In genomic region chr12:56375598-56376434, GRCh38 we compare ENCODE assay signal across 13 cellular contexts. TPM values are rescaled to one million over a fixed set of nuclear protein-coding genes. Genes with fewer than 3 reads are reported as not detected.
DNase-seq lines count a peak whose midpoint lies in the region; ATAC-seq, FAIRE-seq and TF ChIP-seq lines count a peak whose summit lies in the region.
"Had no signal": no experiment of that assay in that cellular context is flagged by ENCODE, and none has a peak within 500 bp of the region (broad histone marks: within the 10 kb centered on the region; RNA-seq: fewer than 3 reads in every experiment).

No MANE protein-coding gene starts in this region.

- H3K4me1 ChIP-seq in GM12878 (ENCODE audit: control insufficient read depth, insufficient read depth, low read length) (peaks cover 36% of the 10 kb centered on the region), gastrocnemius medialis (no peaks in the 10 kb centered on the region)

- peak overlapping the region; percentile 73 for H3K4me2 ChIP-seq in GM12878 (ENCODE audit: control insufficient read depth, insufficient read depth)

- DNase-seq in GM18507 (ENCODE audit: extremely low spot score, insufficient read length, low read depth) (no peak), GM12878 (ENCODE audit: low read depth, low spot score) (no peak), gastrocnemius medialis (no peak), NCI-H526 treated with DMSO at 0.1 percent for 48 hours (lab: John Stamatoyannopoulos, UW) (no peak)
- no peak for DNase-seq in stimulated activated CD4-positive, alpha-beta T cell treated with anti-CD3 and anti-CD28 coated beads, Interleukin-12 subunit alpha, Interleukin-12 subunit beta, amount 100 ng/mL, for 4 hours
- no peak for DNase-seq in activated naive CD4-positive, alpha-beta T cell treated with anti-CD3 and anti-CD28 coated beads for 36 hours
- DNase-seq: NCI-H2171 had no signal

- H3K9me3 ChIP-seq in GM12878 (replicated peaks; ENCODE audit: control insufficient read depth, insufficient read depth, low read length) (no peaks in the 10 kb centered on the region), gastrocnemius medialis (no peaks in the 10 kb centered on the region)

- TF ChIP-seq POLR2A in GM12878 (IDR thresholded peaks at IDR 0.05; ENCODE audit: low read depth, low read length) = no peak
- TF ChIP-seq POLR2A in gastrocnemius medialis (IDR thresholded peaks at IDR 0.05) = no peak

- ATAC-seq in GM21390 (IDR thresholded peaks at IDR 0.05; ENCODE audit: unreplicated experiment) (peak; percentile 74), HG03175 (IDR thresholded peaks at IDR 0.05; ENCODE audit: unreplicated experiment) (peak; percentile 81), GM12878 (peak; percentile 93), gastrocnemius medialis (no peak)

- H3K27ac ChIP-seq in GM12878 (ENCODE audit: control insufficient read depth, insufficient read depth) = peak overlapping the region; percentile 83
- no peak overlapping the region for H3K27ac ChIP-seq in gastrocnemius medialis

- FAIRE-seq in GM18507 (lab: Jason Lieb, UNC) (peak; percentile 91), GM12878 (lab: Jason Lieb, UNC) (peak; percentile 72)
- FAIRE-seq: bronchial epithelial cell had no signal

- no peaks in the 10 kb centered on the region for H3K79me2 ChIP-seq in GM12878 (ENCODE audit: control insufficient read depth, insufficient read depth, low read length)

- WGBS in GM12878 (ENCODE audit: insufficient coverage, insufficient replicate concordance, low lambda C conversion rate, missing lambda C conversion rate) = 6% methylated on average over 9 of the region's 11 CpGs

- H3K36me3 ChIP-seq in GM12878 (ENCODE audit: control insufficient read depth in 2 of 2, insufficient read depth in 2 of 2, low read length in 1 of 2) (no peaks in the 10 kb centered on the region), gastrocnemius medialis (no peaks in the 10 kb centered on the region)

- H3K9ac ChIP-seq in GM12878 (ENCODE audit: control insufficient read depth, insufficient read depth, low read length) = peak overlapping the region; percentile 43

- TF ChIP-seq CTCF in GM12878 (IDR thresholded peaks at IDR 0.05 in 2 of 3, conservative IDR thresholded peaks at IDR 0.05 in 1 of 3; ENCODE audit: control insufficient read depth in 2 of 3, extremely low read depth in 1 of 3, insufficient read depth in 1 of 3, low read depth in 3 of 3, low read length in 3 of 3) (no peak), gastrocnemius medialis (IDR thresholded peaks at IDR 0.05 in 4 of 5, conservative IDR thresholded peaks at IDR 0.05 in 1 of 5) (no peak)

- H3K27me3 Mint-ChIP-seq in activated naive CD4-positive, alpha-beta T cell treated with anti-CD3 and anti-CD28 coated beads for 36 hours (ENCODE audit: low read depth) = no peaks in the 10 kb centered on the region

- H3K36me3 Mint-ChIP-seq in activated naive CD4-positive, alpha-beta T cell treated with anti-CD3 and anti-CD28 coated beads for 36 hours (ENCODE audit: low read depth) = no peaks in the 10 kb centered on the region

- peak overlapping the region; percentile 78 for H2AFZ ChIP-seq in GM12878 (ENCODE audit: control insufficient read depth, low read depth, low read length)

- H3K27me3 ChIP-seq in GM12878 (replicated peaks in 1 of 2; ENCODE audit: control insufficient read depth in 2 of 2, insufficient read depth in 2 of 2, low read length in 1 of 2) (no peaks in the 10 kb centered on the region), gastrocnemius medialis (no peaks in the 10 kb centered on the region)

- RAD21 ChIA-PET in GM12878 (lab: Charles Lee; ENCODE audit: unreplicated experiment) = interaction anchor here (1.1 to 4.9 kb wide), 6 partner anchors 10 to 88 kb away, joined by 3 to 60 read pairs (median 4); partner anchors contain the start of genes IL23A and STAT2

- H3K4me3 ChIP-seq in GM12878 (peak overlapping the region; percentile 45; the same call in 1 of the 2 replicates), gastrocnemius medialis (no peak overlapping the region)

- SMC1A ChIA-PET in GM12878 (lab: Charles Lee; ENCODE audit: uncharacterized antibody, unreplicated experiment) = interaction anchor here (1.2 to 6.2 kb wide), 8 partner anchors 10 to 88 kb away, joined by 3 to 58 read pairs (median 6); partner anchors contain the start of genes CNPY2, IL23A and STAT2

- intact Hi-C loops in GM12878 (cut with micrococcal nuclease; ENCODE audit: unreplicated experiment) = no loop called here
- intact Hi-C loops in gastrocnemius medialis (cut with DNase I; ENCODE audit: low total_unique reads) = no loop called here
- intact Hi-C loops in activated naive CD4-positive, alpha-beta T cell treated with anti-CD3 and anti-CD28 coated beads for 36 hours (cut with micrococcal nuclease) = no loop called here

- H3K4me1 Mint-ChIP-seq in activated naive CD4-positive, alpha-beta T cell treated with anti-CD3 and anti-CD28 coated beads for 36 hours (ENCODE audit: low read depth) = no peaks in the 10 kb centered on the region

- in situ Hi-C loops in GM12878 (cut with MboI) = no loop called here
- in situ Hi-C loops in gastrocnemius medialis (cut with MboI; ENCODE audit: low sequenced_read_pairs in 4 of 4) = no loop called here

- CTCF ChIA-PET in GM12878 (lab: Yijun Ruan, JAX) = interaction anchor here (1.0 to 4.2 kb wide), 6 partner anchors 15 to 88 kb away, joined by 3 to 28 read pairs (median 12); partner anchors contain the start of genes STAT2 and TIMELESS
- CTCF ChIA-PET in activated naive CD4-positive, alpha-beta T cell treated with anti-CD3 and anti-CD28 coated beads for 36 hours (lab: Charles Lee) = interaction anchor here (1.2 kb wide), 1 partner anchor 16 kb away, joined by 3 read pairs; the partner anchor contains the start of gene STAT2

- no peak overlapping the region for H3K27ac Mint-ChIP-seq in activated naive CD4-positive, alpha-beta T cell treated with anti-CD3 and anti-CD28 coated beads for 36 hours
- H3K27ac Mint-ChIP-seq: T-helper 1 cell treated with Interleukin-12 subunit alpha and Interleukin-12 subunit beta and Interleukin-4 antibody, amounts not matched to agents 30 μg/mL and 1 μg/mL, for 36 hours had no signal

- no peak for TF ChIP-seq RAD21 in GM12878 (IDR thresholded peaks at IDR 0.05; ENCODE audit: insufficient read depth, low read depth, low read length)

- H3K4me3 Mint-ChIP-seq in activated naive CD4-positive, alpha-beta T cell treated with anti-CD3 and anti-CD28 coated beads for 36 hours = no peak overlapping the region
- H3K4me3 Mint-ChIP-seq: T-helper 1 cell treated with Interleukin-12 subunit alpha and Interleukin-12 subunit beta and Interleukin-4 antibody, amounts not matched to agents 30 μg/mL and 1 μg/mL, for 36 hours had no signal

- no peak for TF ChIP-seq EP300 in GM12878 (IDR thresholded peaks at IDR 0.05; ENCODE audit: borderline replicate concordance in 1 of 2, control insufficient read depth in 1 of 2, low read depth in 2 of 2, low read length in 2 of 2)

- POLR2A ChIA-PET in GM12878 (lab: Charles Lee) = interaction anchor here (0.6 to 4.0 kb wide), 10 partner anchors 10 to 1077 kb away, joined by 3 to 54 read pairs (median 5); partner anchors contain the start of genes APOF, CNPY2, RNF41 and STAT2

- BruUV-seq in GM12878 (replicated peaks; lab: Mats Ljungman, UMichigan) = no TSS peak

- peaks cover 3% of the 10 kb centered on the region for H3K9me3 Mint-ChIP-seq in activated naive CD4-positive, alpha-beta T cell treated with anti-CD3 and anti-CD28 coated beads for 36 hours
- H3K9me3 Mint-ChIP-seq: T-helper 1 cell treated with Interleukin-12 subunit alpha and Interleukin-12 subunit beta and Interleukin-4 antibody, amounts not matched to agents 30 μg/mL and 1 μg/mL, for 36 hours had no signal

- no peaks in the 10 kb centered on the region for H4K20me1 ChIP-seq in GM12878 (ENCODE audit: control insufficient read depth, insufficient read depth)

RNA-seq across cellular contexts. Expression of gene APOF, which starts 13.2 kb away (rescaled TPM):
- not detected in 2 replicates for total RNA-seq in GM12878 (2013; cell fraction: nucleolus; rRNA removed)
- total RNA-seq in GM12878 (2014; rRNA removed) (0.11 TPM in 1 of 2 replicates, not detected in the other), GM12878 (2014; rRNA removed; fragmentation: Illumina TruSeq; extraction: Trizol) (not detected in 2 replicates), GM12878 (2021) (not detected in 2 replicates), gastrocnemius medialis (under 1 TPM in 1 of 4 donors, not detected in 3; 0.27 TPM)
- not detected for polyA plus RNA-seq in GM12878 (2011; ENCODE audit: low read depth)
- polyA plus RNA-seq in GM12878 (2011; rRNA removed) (not detected in 2 replicates), GM12878 (2014; fragmentation: Illumina TruSeq; extraction: Trizol) (0.04 TPM in 1 of 2 replicates, not detected in the other), GM12878 (2014; fragmentation: Nextera tagmentation; extraction: Ambion mirVana) (under 1 TPM; 0.13 to 0.19 TPM), GM12878 (2014; rRNA removed) (0.05 TPM in 1 of 2 replicates, not detected in the other), GM12878 (2016; fragmentation: Nextera tagmentation; extraction: Ambion mirVana) (not detected)
- not detected in 2 replicates for polyA plus RNA-seq in GM12878 (2011; cell fraction: cytosol; rRNA removed)
- polyA plus RNA-seq in GM12878 (2011; cell fraction: nucleus; rRNA removed) = not detected in 2 replicates
- 0.06 and 0.12 TPM in 2 replicates for polyA plus RNA-seq in GM12878 (2012)
- polyA minus RNA-seq in GM12878 (2011; rRNA and poly(A)+ RNA removed) = not detected in 2 replicates
- polyA minus RNA-seq in GM12878 (2011; cell fraction: cytosol; rRNA and poly(A)+ RNA removed) = not detected in 2 replicates
- not detected in 2 replicates for polyA minus RNA-seq in GM12878 (2011; cell fraction: nucleus; rRNA and poly(A)+ RNA removed)
- total RNA-seq in activated naive CD4-positive, alpha-beta T cell treated with anti-CD3 and anti-CD28 coated beads for 36 hours = not detected
- total RNA-seq: bronchial epithelial cell, osteoblast, urinary bladder had no signal

RNA-seq across cellular contexts. Expression of gene STAT2, which starts 15.9 kb away (rescaled TPM):
- total RNA-seq in GM12878 (2013; cell fraction: nucleolus; rRNA removed) = 263 and 291 TPM in 2 replicates
- 101 and 114 TPM in 2 replicates for total RNA-seq in GM12878 (2014; rRNA removed)
- total RNA-seq in GM12878 (2014; rRNA removed; fragmentation: Illumina TruSeq; extraction: Trizol) = 66.4 and 69.3 TPM in 2 replicates
- 93.7 and 97.9 TPM in 2 replicates for total RNA-seq in GM12878 (2021)
- 152 TPM for polyA plus RNA-seq in GM12878 (2011; ENCODE audit: low read depth)
- polyA plus RNA-seq in GM12878 (2011; rRNA removed) = 91.5 and 106 TPM in 2 replicates
- 79.2 and 117 TPM in 2 replicates for polyA plus RNA-seq in GM12878 (2011; cell fraction: cytosol; rRNA removed)
- polyA plus RNA-seq in GM12878 (2011; cell fraction: nucleus; rRNA removed) = 273 and 284 TPM in 2 replicates
- polyA plus RNA-seq in GM12878 (2012) = 89.4 and 93.7 TPM in 2 replicates
- 74.9 and 91.9 TPM in 2 replicates for polyA plus RNA-seq in GM12878 (2014; fragmentation: Illumina TruSeq; extraction: Trizol)
- polyA plus RNA-seq in GM12878 (2014; fragmentation: Nextera tagmentation; extraction: Ambion mirVana) = 10 to 100 TPM; 16.9 to 23.5 TPM
- polyA plus RNA-seq in GM12878 (2014; rRNA removed) = 90.4 and 94.4 TPM in 2 replicates
- 10 to 100 TPM; 76.5 to 79.2 TPM for polyA plus RNA-seq in GM12878 (2016; fragmentation: Nextera tagmentation; extraction: Ambion mirVana)
- polyA minus RNA-seq in GM12878 (2011; rRNA and poly(A)+ RNA removed) = 144 and 156 TPM in 2 replicates
- polyA minus RNA-seq in GM12878 (2011; cell fraction: cytosol; rRNA and poly(A)+ RNA removed) = 46.2 and 48.0 TPM in 2 replicates
- 141 and 174 TPM in 2 replicates for polyA minus RNA-seq in GM12878 (2011; cell fraction: nucleus; rRNA and poly(A)+ RNA removed)
- total RNA-seq in gastrocnemius medialis = 10 to 100 TPM; 21.0 to 33.2 (median 27.4) TPM
- 100 to 1,000 TPM; 109 to 119 TPM for total RNA-seq in activated naive CD4-positive, alpha-beta T cell treated with anti-CD3 and anti-CD28 coated beads for 36 hours

RNA-seq across cellular contexts. Expression of gene IL23A, which starts 37.1 kb away (rescaled TPM):
- total RNA-seq in GM12878 (2013; cell fraction: nucleolus; rRNA removed) = 2.9 and 3.3 TPM in 2 replicates
- 4.2 and 5.7 TPM in 2 replicates for total RNA-seq in GM12878 (2014; rRNA removed)
- 4.7 and 5.6 TPM in 2 replicates for total RNA-seq in GM12878 (2014; rRNA removed; fragmentation: Illumina TruSeq; extraction: Trizol)
- total RNA-seq in GM12878 (2021) = 4.3 and 4.7 TPM in 2 replicates
- 5.7 TPM for polyA plus RNA-seq in GM12878 (2011; ENCODE audit: low read depth)
- polyA plus RNA-seq in GM12878 (2011; rRNA removed) = 3.3 and 4.0 TPM in 2 replicates
- 3.0 and 3.3 TPM in 2 replicates for polyA plus RNA-seq in GM12878 (2011; cell fraction: cytosol; rRNA removed)
- 2.2 and 3.0 TPM in 2 replicates for polyA plus RNA-seq in GM12878 (2011; cell fraction: nucleus; rRNA removed)
- 6.0 and 6.3 TPM in 2 replicates for polyA plus RNA-seq in GM12878 (2012)
- 1.6 and 5.7 TPM in 2 replicates for polyA plus RNA-seq in GM12878 (2014; fragmentation: Illumina TruSeq; extraction: Trizol)
- polyA plus RNA-seq in GM12878 (2014; fragmentation: Nextera tagmentation; extraction: Ambion mirVana) = 10 to 100 TPM in 1 of 2 experiments, 1 to 10 TPM in 1; 7.7 to 11.1 TPM
- 9.9 and 10.8 TPM in 2 replicates for polyA plus RNA-seq in GM12878 (2014; rRNA removed)
- polyA plus RNA-seq in GM12878 (2016; fragmentation: Nextera tagmentation; extraction: Ambion mirVana) = 1 to 10 TPM; 4.4 to 5.6 TPM
- polyA minus RNA-seq in GM12878 (2011; rRNA and poly(A)+ RNA removed) = 1.3 TPM in 1 of 2 replicates, not detected in the other
- 0.94 and 1.2 TPM in 2 replicates for polyA minus RNA-seq in GM12878 (2011; cell fraction: cytosol; rRNA and poly(A)+ RNA removed)
- polyA minus RNA-seq in GM12878 (2011; cell fraction: nucleus; rRNA and poly(A)+ RNA removed) = 0.48 and 2.1 TPM in 2 replicates
- total RNA-seq in gastrocnemius medialis = not detected
- 10 to 100 TPM in 1 of 2 experiments, 1 to 10 TPM in 1; 9.0 to 12.6 TPM for total RNA-seq in activated naive CD4-positive, alpha-beta T cell treated with anti-CD3 and anti-CD28 coated beads for 36 hours
- total RNA-seq: bronchial epithelial cell, osteoblast, urinary bladder had no signal

RNA-seq across cellular contexts. Expression of gene PAN2, which starts 42.0 kb away (rescaled TPM):
- total RNA-seq in GM12878 (2013; cell fraction: nucleolus; rRNA removed) = 244 and 269 TPM in 2 replicates
- total RNA-seq in GM12878 (2014; rRNA removed) (33.7 and 36.4 TPM in 2 replicates), GM12878 (2014; rRNA removed; fragmentation: Illumina TruSeq; extraction: Trizol) (20.2 and 22.3 TPM in 2 replicates), GM12878 (2021) (41.2 and 41.7 TPM in 2 replicates), gastrocnemius medialis (10 to 100 TPM in 2 of 4 donors, 1 to 10 TPM in 2; 7.8 to 33.0 (median 11.6) TPM)
- polyA plus RNA-seq in GM12878 (2011; ENCODE audit: low read depth) = 51.4 TPM
- polyA plus RNA-seq in GM12878 (2011; rRNA removed) (61.8 and 64.5 TPM in 2 replicates), GM12878 (2014; fragmentation: Illumina TruSeq; extraction: Trizol) (37.0 and 46.7 TPM in 2 replicates), GM12878 (2014; fragmentation: Nextera tagmentation; extraction: Ambion mirVana) (10 to 100 TPM; 14.4 to 14.5 TPM), GM12878 (2014; rRNA removed) (41.5 and 42.4 TPM in 2 replicates), GM12878 (2016; fragmentation: Nextera tagmentation; extraction: Ambion mirVana) (10 to 100 TPM; 25.9 to 33.4 TPM)
- polyA plus RNA-seq in GM12878 (2011; cell fraction: cytosol; rRNA removed) = 37.7 and 38.3 TPM in 2 replicates
- polyA plus RNA-seq in GM12878 (2011; cell fraction: nucleus; rRNA removed) = 574 and 803 TPM in 2 replicates
- 60.8 and 71.0 TPM in 2 replicates for polyA plus RNA-seq in GM12878 (2012)
- 40.8 and 56.2 TPM in 2 replicates for polyA minus RNA-seq in GM12878 (2011; rRNA and poly(A)+ RNA removed)
- polyA minus RNA-seq in GM12878 (2011; cell fraction: cytosol; rRNA and poly(A)+ RNA removed) = 11.8 and 12.9 TPM in 2 replicates
- polyA minus RNA-seq in GM12878 (2011; cell fraction: nucleus; rRNA and poly(A)+ RNA removed) = 95.8 and 97.1 TPM in 2 replicates
- 10 to 100 TPM; 82.7 to 85.4 TPM for total RNA-seq in activated naive CD4-positive, alpha-beta T cell treated with anti-CD3 and anti-CD28 coated beads for 36 hours

Comparison
In these comparisons a context has a peak if more than half of its experiments do, and no peak if none do; other contexts are left out.
1. ATAC-seq: peak in GM21390 (single experiment), HG03175 (single experiment) and GM12878 (single experiment); none in gastrocnemius medialis (0 of 2).